19 cellular contexts compared by ENCODE assay signal in the genomic region with DNA sequence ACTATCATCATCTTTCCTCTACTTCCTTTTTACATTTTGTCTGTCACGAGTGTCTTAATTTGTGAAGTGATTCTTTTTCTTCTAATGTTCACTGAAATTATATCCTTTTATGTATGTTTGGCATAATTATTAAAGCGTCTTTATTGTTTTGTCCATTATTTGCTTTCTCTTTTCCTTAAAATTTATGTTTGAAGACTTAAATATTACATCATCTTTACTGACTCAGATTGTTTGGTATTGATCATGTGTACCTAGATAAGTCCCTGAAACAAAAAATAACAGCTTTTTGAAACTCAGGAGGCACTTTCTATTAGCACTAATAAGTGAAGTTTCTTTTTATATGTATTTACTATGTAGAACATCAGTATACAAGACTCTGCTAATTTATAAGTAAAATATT.
DNase-seq lines count a peak whose midpoint lies in the region; ATAC-seq and TF ChIP-seq lines count a peak whose summit lies in the region.
"Had no signal": no experiment of that assay in that cellular context is flagged by ENCODE, and none has a peak within 500 bp of the region (broad histone marks: within the 10 kb centered on the region; RNA-seq: fewer than 3 reads in every experiment).

No MANE protein-coding gene starts in this region.

- H3K4me3 ChIP-seq in SK-N-MC (no peak overlapping the region), fibroblast of villous mesenchyme (ENCODE audit: low read depth, low read length) (no peak overlapping the region), tibial artery (no peak overlapping the region), mammary epithelial cell (replicated peaks in 1 of 3; ENCODE audit: insufficient read depth in 1 of 3, low read depth in 2 of 3, low read length in 3 of 3) (no peak overlapping the region)
- H3K4me3 ChIP-seq: BLaER1 treated with 17β-estradiol and CSF1 and Interleukin-3, amounts not matched to agents 10 nM and 100 nM; GM23248; HAP-1 had no signal

- H3K9me3 ChIP-seq in SK-N-MC (ENCODE audit: low read depth, low read length) = no peaks in the 10 kb centered on the region
- no peaks in the 10 kb centered on the region for H3K9me3 ChIP-seq in tibial artery
- no peaks in the 10 kb centered on the region for H3K9me3 ChIP-seq in mammary epithelial cell (replicated peaks; ENCODE audit: insufficient read depth, low read length)
- H3K9me3 ChIP-seq: BLaER1 treated with 17β-estradiol and CSF1 and Interleukin-3, amounts not matched to agents 10 nM and 100 nM; HAP-1 had no signal

- no peaks in the 10 kb centered on the region for H3K27me3 Mint-ChIP-seq in Calu3 (ENCODE audit: unreplicated experiment)
- H3K27me3 Mint-ChIP-seq in progenitor cell of endocrine pancreas = no peaks in the 10 kb centered on the region
- H3K27me3 Mint-ChIP-seq: B cell, IgD-negative memory B cell had no signal

- no peaks in the 10 kb centered on the region for H3K9me3 Mint-ChIP-seq in Calu3 (ENCODE audit: low read depth, unreplicated experiment)
- H3K9me3 Mint-ChIP-seq in progenitor cell of endocrine pancreas (ENCODE audit: low read depth) = no peaks in the 10 kb centered on the region
- H3K9me3 Mint-ChIP-seq: CD8-positive, alpha-beta T cell; IgD-negative memory B cell had no signal

- dilution Hi-C loops in mammary epithelial cell (cut with HindIII; ENCODE audit: low sequenced_read_pairs) = no loop called here

- WGBS in mammary epithelial cell (ENCODE audit: low coverage, missing lambda C conversion rate) = 100% methylated on average over 2 of the region's 2 CpGs

- no peak overlapping the region for H3K4me3 Mint-ChIP-seq in Calu3 (ENCODE audit: low read depth, unreplicated experiment)
- no peak overlapping the region for H3K4me3 Mint-ChIP-seq in progenitor cell of endocrine pancreas (ENCODE audit: low read depth)
- H3K4me3 Mint-ChIP-seq: B cell; CD8-positive, alpha-beta T cell; IgD-negative memory B cell had no signal

- H3K9ac ChIP-seq in SK-N-MC (ENCODE audit: insufficient read length) (no peak overlapping the region), mammary epithelial cell (ENCODE audit: insufficient read depth, low read length) (no peak overlapping the region)
- H3K9ac ChIP-seq: BLaER1 treated with 17β-estradiol and CSF1 and Interleukin-3, amounts not matched to agents 10 nM and 100 nM; GM23248 had no signal

- H3K4me2 ChIP-seq in mammary epithelial cell (ENCODE audit: insufficient read depth, low read depth, low read length) = no peak overlapping the region
- H3K4me2 ChIP-seq: BLaER1 treated with 17β-estradiol and CSF1 and Interleukin-3, amounts not matched to agents 10 nM and 100 nM had no signal

- no peaks in the 10 kb centered on the region for H4K20me1 ChIP-seq in mammary epithelial cell (ENCODE audit: insufficient read depth, low read length)
- H4K20me1 ChIP-seq: BLaER1 treated with 17β-estradiol and CSF1 and Interleukin-3, amounts not matched to agents 10 nM and 100 nM had no signal

- H3K27ac Mint-ChIP-seq in Calu3 (ENCODE audit: unreplicated experiment) (peak overlapping the region; percentile 66), progenitor cell of endocrine pancreas (peak overlapping the region; percentile 53)
- H3K27ac Mint-ChIP-seq: B cell; CD8-positive, alpha-beta T cell; IgD-negative memory B cell had no signal

- H3K36me3 ChIP-seq in SK-N-MC (ENCODE audit: insufficient read depth, low read length) (no peaks in the 10 kb centered on the region), tibial artery (no peaks in the 10 kb centered on the region), mammary epithelial cell (ENCODE audit: insufficient read depth, low read length) (peaks cover 9% of the 10 kb centered on the region)
- H3K36me3 ChIP-seq: HAP-1 had no signal

- CTCF ChIA-PET in Calu3 (lab: Charles Lee) (no interaction called here), mammary epithelial cell (lab: Charles Lee; ENCODE audit: low non-redundant PET) (interaction anchor here (0.6 kb wide), 1 partner anchor 535 kb away, joined by 4 read pairs; no protein-coding TSS in a partner anchor)

- no peak overlapping the region for H2AFZ ChIP-seq in mammary epithelial cell (ENCODE audit: low read depth, low read length)
- H2AFZ ChIP-seq: GM23248 had no signal

- no peak for ATAC-seq in GM19452 (IDR thresholded peaks at IDR 0.05; ENCODE audit: unreplicated experiment)
- ATAC-seq: CD8-positive, alpha-beta T cell had no signal

- H3K27ac ChIP-seq in SK-N-MC (peak overlapping the region; percentile 48), tibial artery (no peak overlapping the region), mammary epithelial cell (ENCODE audit: insufficient read depth, low read depth, low read length) (no peak overlapping the region)
- H3K27ac ChIP-seq: BLaER1 treated with 17β-estradiol and CSF1 and Interleukin-3, amounts not matched to agents 10 nM and 100 nM; GM23248; HL-60 had no signal

- BruUV-seq in Calu3 (replicated peaks; lab: Mats Ljungman, UMichigan) (no TSS peak), mammary epithelial cell (replicated peaks; lab: Mats Ljungman, UMichigan) (no TSS peak)

- in situ Hi-C loops in mammary epithelial cell (cut with MboI; ENCODE audit: low sequenced_read_pairs in 2 of 2) = no loop called here

- no peak for DNase-seq in Calu3
- no peak for DNase-seq in SK-N-MC (ENCODE audit: low read depth, low spot score)
- DNase-seq in fibroblast of villous mesenchyme (ENCODE audit: low read depth) = peak; percentile 5
- DNase-seq in progenitor cell of endocrine pancreas (ENCODE audit: low spot score, unreplicated experiment) = no peak
- no peak for DNase-seq in DMS53 (lab: John Stamatoyannopoulos, UW)
- no peak for DNase-seq in tibial artery
- DNase-seq in mammary epithelial cell = no peak
- DNase-seq: 8988T; CD8-positive, alpha-beta T cell; DMS 273 treated with DMSO at 0.1 percent for 48 hours; GDM1; GM23248; KG1 had no signal

- H3K27me3 ChIP-seq in tibial artery (no peaks in the 10 kb centered on the region), mammary epithelial cell (ENCODE audit: insufficient read depth, low read length) (no peaks in the 10 kb centered on the region)
- H3K27me3 ChIP-seq: BLaER1 treated with 17β-estradiol and CSF1 and Interleukin-3, amounts not matched to agents 10 nM and 100 nM had no signal

- intact Hi-C loops in Calu3 (cut with micrococcal nuclease; ENCODE audit: unreplicated experiment) = no loop called here
- intact Hi-C loops in tibial artery (cut with DNase I; ENCODE audit: low total_unique reads) = no loop called here
- intact Hi-C loops in mammary epithelial cell (cut with micrococcal nuclease) = loop anchor here (10.0 kb wide), 1 partner anchor 217 kb away; no protein-coding TSS in a partner anchor

- TF ChIP-seq CTCF in Calu3 (IDR thresholded peaks at IDR 0.05; ENCODE audit: unreplicated experiment) (no peak), fibroblast of villous mesenchyme (IDR thresholded peaks at IDR 0.05; ENCODE audit: insufficient read depth, low read depth, low read length) (no peak), progenitor cell of endocrine pancreas (IDR thresholded peaks at IDR 0.05; ENCODE audit: unreplicated experiment) (no peak), tibial artery (IDR thresholded peaks at IDR 0.05) (no peak), mammary epithelial cell (conservative IDR thresholded peaks at IDR 0.05 in 1 of 2, IDR thresholded peaks at IDR 0.05 in 1 of 2; ENCODE audit: extremely low read depth in 1 of 2, insufficient read depth in 1 of 2, low read depth in 1 of 2, low read length in 2 of 2) (no peak)

- peaks cover 0 to 12% (median 0%) of the 10 kb centered on the region in 4 donors for H3K4me1 ChIP-seq in tibial artery
- H3K4me1 ChIP-seq in mammary epithelial cell (ENCODE audit: insufficient read depth, low read length) = no peaks in the 10 kb centered on the region
- H3K4me1 ChIP-seq: HAP-1 had no signal

- peaks cover 9% of the 10 kb centered on the region for H3K4me1 Mint-ChIP-seq in Calu3 (ENCODE audit: low read depth, unreplicated experiment)
- H3K4me1 Mint-ChIP-seq in progenitor cell of endocrine pancreas (ENCODE audit: low read depth) = peaks cover 17% of the 10 kb centered on the region

- H3K36me3 Mint-ChIP-seq in Calu3 (ENCODE audit: insufficient read depth, unreplicated experiment) (no peaks in the 10 kb centered on the region), progenitor cell of endocrine pancreas (ENCODE audit: insufficient read depth) (no peaks in the 10 kb centered on the region)

- peaks cover 7% of the 10 kb centered on the region for H3K79me2 ChIP-seq in mammary epithelial cell (ENCODE audit: insufficient read depth, low read length)
